Comparison of ENCODE assay signal across 9 cellular contexts in the genomic region with DNA sequence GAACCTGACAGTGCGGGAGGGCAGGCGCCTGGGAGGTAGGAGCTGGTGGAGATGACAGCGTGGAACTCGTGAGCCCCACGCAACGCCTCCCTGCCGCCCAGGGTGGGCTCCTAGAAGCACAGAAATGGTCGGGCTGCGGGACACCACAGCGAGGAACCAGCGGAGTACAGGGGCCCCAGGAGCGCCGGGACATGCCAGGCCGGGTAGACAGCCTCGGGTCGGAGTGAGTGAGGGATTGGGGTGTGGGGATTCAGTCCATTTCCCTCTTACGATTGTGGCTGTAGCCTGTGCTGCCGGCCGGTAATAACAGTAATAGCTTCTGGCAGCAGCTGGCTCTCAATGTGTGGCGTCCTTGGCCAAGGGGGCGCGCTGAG. TPM values are rescaled to one million over a fixed set of nuclear protein-coding genes. Genes with fewer than 3 reads are reported as not detected.
DNase-seq lines count a peak whose midpoint lies in the region; ATAC-seq and TF ChIP-seq lines count a peak whose summit lies in the region.
"Not testable (repeated sequence)": the region's sequence is repeated elsewhere in the genome, so short reads cannot be mapped to it uniquely, and the experiment has no call there.
"Had no signal": no experiment of that assay in that cellular context is flagged by ENCODE, and none has a peak within 500 bp of the region (broad histone marks: within the 10 kb centered on the region; RNA-seq: fewer than 3 reads in every experiment).

No MANE protein-coding gene starts in this region.

- H3K4me2 ChIP-seq in SK-N-SH: not testable (repeated sequence)

- TF ChIP-seq RAD21 in SK-N-SH (IDR thresholded peaks at IDR 0.05; ENCODE audit: low read length): not testable (repeated sequence)

- not testable (repeated sequence) for TF ChIP-seq CTCF in CD4-positive, alpha-beta T cell (IDR thresholded peaks at IDR 0.05); SK-N-SH (IDR thresholded peaks at IDR 0.05); colonic mucosa (IDR thresholded peaks at IDR 0.05); glutamatergic neuron (IDR thresholded peaks at IDR 0.05; ENCODE audit: partially characterized antibody, unreplicated experiment); gastrocnemius medialis (IDR thresholded peaks at IDR 0.05 in 4 of 5, conservative IDR thresholded peaks at IDR 0.05 in 1 of 5); transverse colon (IDR thresholded peaks at IDR 0.05)

- not testable (repeated sequence) for ATAC-seq in CD4-positive, alpha-beta T cell (ENCODE audit: poor library complexity); memory B cell (ENCODE audit: low read depth)
- ATAC-seq in gastrocnemius medialis: peak in 1 of 2 donors; percentile 0

- H3F3A ChIP-seq in SK-N-SH (replicated peaks; ENCODE audit: insufficient read depth): peaks cover 14% of the 10 kb centered on the region

- CTCF ChIA-PET in CD4-positive, alpha-beta T cell (lab: Charles Lee): interaction anchor here (1.0 kb wide), 1 partner anchor 236 kb away, joined by 3 read pairs; no protein-coding TSS in a partner anchor
- CTCF ChIA-PET in SK-N-SH (lab: Yijun Ruan, JAX): interaction anchor here (1.2 to 6.2 kb wide), 3 partner anchors 54 to 207 kb away, joined by 4 to 81 read pairs (median 8); a partner anchor contains a TSS
- CTCF ChIA-PET in activated naive CD4-positive, alpha-beta T cell treated with anti-CD3 and anti-CD28 coated beads, Interleukin-2, amount 10 ng/mL, durations not matched to agents 7 days and 5 days (lab: Charles Lee): interaction anchor here (3.0 kb wide), 1 partner anchor 12 kb away, joined by 10 read pairs; a partner anchor contains a TSS

- intact Hi-C loops in CD4-positive, alpha-beta T cell (cut with DNase I, micrococcal nuclease); colonic mucosa (cut with DNase I); transverse colon (cut with DNase I; ENCODE audit: low total_unique reads): not testable (repeated sequence)
- intact Hi-C loops in gastrocnemius medialis (cut with DNase I; ENCODE audit: low total_unique reads): loop anchor here (1.0 kb wide), 1 partner anchor 49 kb away; no protein-coding TSS in a partner anchor

- H3K27me3 Mint-ChIP-seq in CD4-positive, alpha-beta T cell: peaks cover 57% of the 10 kb centered on the region
- peaks cover 65% of the 10 kb centered on the region for H3K27me3 Mint-ChIP-seq in activated naive CD4-positive, alpha-beta T cell treated with anti-CD3 and anti-CD28 coated beads, Interleukin-2, amount 10 ng/mL, durations not matched to agents 7 days and 5 days
- H3K27me3 Mint-ChIP-seq in glutamatergic neuron (ENCODE audit: unreplicated experiment): not testable (repeated sequence)
- H3K27me3 Mint-ChIP-seq in memory B cell: peaks cover 27% of the 10 kb centered on the region

- not testable (repeated sequence) for H3K9ac ChIP-seq in SK-N-SH; colonic mucosa (ENCODE audit: low read depth in 2 of 2, low read length in 2 of 2)

- peak overlapping the region; percentile 89 for H3K4me3 Mint-ChIP-seq in CD4-positive, alpha-beta T cell
- peak overlapping the region; percentile 79 for H3K4me3 Mint-ChIP-seq in activated naive CD4-positive, alpha-beta T cell treated with anti-CD3 and anti-CD28 coated beads, Interleukin-2, amount 10 ng/mL, durations not matched to agents 7 days and 5 days
- H3K4me3 Mint-ChIP-seq in glutamatergic neuron (ENCODE audit: unreplicated experiment) (peak overlapping the region; percentile 76), memory B cell (peak overlapping the region; percentile 88)

- not testable (repeated sequence) for H3K27ac Mint-ChIP-seq in CD4-positive, alpha-beta T cell; activated naive CD4-positive, alpha-beta T cell treated with anti-CD3 and anti-CD28 coated beads, Interleukin-2, amount 10 ng/mL, durations not matched to agents 7 days and 5 days; glutamatergic neuron (ENCODE audit: unreplicated experiment); memory B cell

- DNase-seq in CD4-positive, alpha-beta T cell; SK-N-SH; activated naive CD4-positive, alpha-beta T cell treated with anti-CD3 and anti-CD28 coated beads, Interleukin-2, amount 10 ng/mL, durations not matched to agents 7 days and 5 days; colonic mucosa; glutamatergic neuron; memory B cell (ENCODE audit: low spot score in 2 of 2); gastrocnemius medialis; transverse colon: not testable (repeated sequence)

- TF ChIP-seq POLR2A in gastrocnemius medialis (IDR thresholded peaks at IDR 0.05); transverse colon (IDR thresholded peaks at IDR 0.05): not testable (repeated sequence)

- not testable (repeated sequence) for H4K20me1 ChIP-seq in SK-N-SH (ENCODE audit: insufficient read depth)

- H3K36me3 ChIP-seq in SK-N-SH (replicated peaks in 1 of 2; ENCODE audit: control insufficient read depth in 1 of 2, insufficient read depth in 2 of 2, low read length in 1 of 2); colonic mucosa; gastrocnemius medialis; transverse colon: not testable (repeated sequence)

- H3K79me2 ChIP-seq in SK-N-SH (ENCODE audit: insufficient read depth): not testable (repeated sequence)

- not testable (repeated sequence) for H3K9me3 Mint-ChIP-seq in CD4-positive, alpha-beta T cell; activated naive CD4-positive, alpha-beta T cell treated with anti-CD3 and anti-CD28 coated beads, Interleukin-2, amount 10 ng/mL, durations not matched to agents 7 days and 5 days; glutamatergic neuron (ENCODE audit: unreplicated experiment); memory B cell

- H3K36me3 Mint-ChIP-seq in CD4-positive, alpha-beta T cell (ENCODE audit: low read depth); activated naive CD4-positive, alpha-beta T cell treated with anti-CD3 and anti-CD28 coated beads, Interleukin-2, amount 10 ng/mL, durations not matched to agents 7 days and 5 days; glutamatergic neuron (ENCODE audit: unreplicated experiment); memory B cell: not testable (repeated sequence)

- in situ Hi-C loops in gastrocnemius medialis (cut with MboI; ENCODE audit: low sequenced_read_pairs in 4 of 4); transverse colon (cut with MboI; ENCODE audit: low pct_ligation_motif_present in 1 of 4, low pct_unique_long_range_greater_than_20kb in 1 of 4, low sequenced_read_pairs in 3 of 4): not testable (repeated sequence)

- H3K9me3 ChIP-seq in CD4-positive, alpha-beta T cell (ENCODE audit: control insufficient read depth, low read length); SK-N-SH; colonic mucosa; gastrocnemius medialis; transverse colon: not testable (repeated sequence)

- peaks cover 20% of the 10 kb centered on the region for H3K4me1 Mint-ChIP-seq in CD4-positive, alpha-beta T cell (ENCODE audit: low read depth)
- H3K4me1 Mint-ChIP-seq in activated naive CD4-positive, alpha-beta T cell treated with anti-CD3 and anti-CD28 coated beads, Interleukin-2, amount 10 ng/mL, durations not matched to agents 7 days and 5 days: peaks cover 20% of the 10 kb centered on the region
- H3K4me1 Mint-ChIP-seq in glutamatergic neuron (ENCODE audit: low read depth, unreplicated experiment): peaks cover 11% of the 10 kb centered on the region
- H3K4me1 Mint-ChIP-seq in memory B cell: not testable (repeated sequence)

- not testable (repeated sequence) for H3K9me2 ChIP-seq in SK-N-SH

- not testable (repeated sequence) for H3K4me1 ChIP-seq in SK-N-SH (ENCODE audit: control insufficient read depth in 1 of 2, insufficient read depth in 2 of 2, low read depth in 1 of 2, low read length in 1 of 2); colonic mucosa
- peaks cover 33 to 48% of the 10 kb centered on the region in 2 donors for H3K4me1 ChIP-seq in gastrocnemius medialis
- peaks cover 18 to 33% (median 23%) of the 10 kb centered on the region in 4 donors for H3K4me1 ChIP-seq in transverse colon

- not testable (repeated sequence) for H3K4me3 ChIP-seq in SK-N-SH (ENCODE audit: low read depth in 2 of 2, low read length in 1 of 2)
- H3K4me3 ChIP-seq in colonic mucosa (peak overlapping the region; percentile 39), gastrocnemius medialis (peak overlapping the region; percentile 74 to 90 (median 82)), transverse colon (peak overlapping the region in 3 of 4 donors; percentile 34 to 58 (median 45))

- POLR2A ChIA-PET in CD4-positive, alpha-beta T cell (lab: Charles Lee); SK-N-SH (lab: Yijun Ruan, JAX): not testable (repeated sequence)

- H3K27me3 ChIP-seq in CD4-positive, alpha-beta T cell (ENCODE audit: control insufficient read depth, insufficient read depth, low read length): peaks cover 25% of the 10 kb centered on the region
- not testable (repeated sequence) for H3K27me3 ChIP-seq in SK-N-SH (ENCODE audit: insufficient read depth); colonic mucosa; gastrocnemius medialis
- H3K27me3 ChIP-seq in transverse colon: peaks cover 13% of the 10 kb centered on the region

- not testable (repeated sequence) for TF ChIP-seq EP300 in SK-N-SH (IDR thresholded peaks at IDR 0.05; ENCODE audit: borderline replicate concordance in 1 of 2, low read depth in 1 of 2, low read length in 1 of 2); transverse colon (IDR thresholded peaks at IDR 0.05; ENCODE audit: low read depth)

- WGBS in SK-N-SH (ENCODE audit: low lambda C conversion rate): 81% methylated on average over 13 of the region's 22 CpGs
- 32% methylated on average over 17 of the region's 22 CpGs; no CpG with 5 or more reads in 1 of the 2 donors for WGBS in transverse colon (ENCODE audit: low coverage in 1 of 2), 2 donors

- not testable (repeated sequence) for H3K27ac ChIP-seq in CD4-positive, alpha-beta T cell (ENCODE audit: low read depth, low read length); SK-N-SH (ENCODE audit: low read depth in 2 of 2, low read length in 1 of 2); colonic mucosa; transverse colon
- peak overlapping the region; percentile 97 to 99 (median 97) for H3K27ac ChIP-seq in gastrocnemius medialis

- peak overlapping the region; percentile 84; the same call in 1 of the 2 replicates for H2AFZ ChIP-seq in SK-N-SH (ENCODE audit: low read depth)

RNA-seq across cellular contexts. Expression of a gene that starts 12.3 kb away (rescaled TPM):
- total RNA-seq in CD4-positive, alpha-beta T cell: 1 to 10 TPM; 1.1 to 1.3 TPM
- 1.4 and 1.8 TPM in 2 replicates for polyA plus RNA-seq in SK-N-SH (2012; rRNA removed)
- 0.32 and 0.37 TPM in 2 replicates for polyA plus RNA-seq in SK-N-SH (2012; cell fraction: cytosol; rRNA removed)
- 12.0 and 13.8 TPM in 2 replicates for polyA plus RNA-seq in SK-N-SH (2012; cell fraction: nucleus; rRNA removed)
- 100 to 1,000 TPM; 136 to 169 TPM for total RNA-seq in colonic mucosa
- 4.1 TPM for total RNA-seq in glutamatergic neuron (ENCODE audit: unreplicated experiment)
- 10 to 100 TPM; 10.3 to 30.3 (median 12.9) TPM for total RNA-seq in gastrocnemius medialis
- 100 to 1,000 TPM; 247 to 616 (median 291) TPM for total RNA-seq in transverse colon

RNA-seq across cellular contexts. Expression of a gene that starts 13.5 kb away (rescaled TPM):
- total RNA-seq in CD4-positive, alpha-beta T cell: 10 to 100 TPM; 59.3 to 62.6 TPM
- 33.1 and 37.8 TPM in 2 replicates for polyA plus RNA-seq in SK-N-SH (2012; rRNA removed)
- 17.4 and 23.3 TPM in 2 replicates for polyA plus RNA-seq in SK-N-SH (2012; cell fraction: cytosol; rRNA removed)
- 49.6 and 54.5 TPM in 2 replicates for polyA plus RNA-seq in SK-N-SH (2012; cell fraction: nucleus; rRNA removed)
- 100 to 1,000 TPM; 407 to 525 TPM for total RNA-seq in colonic mucosa
- 38.6 TPM for total RNA-seq in glutamatergic neuron (ENCODE audit: unreplicated experiment)
- total RNA-seq in gastrocnemius medialis: 10 to 100 TPM; 25.6 to 48.2 (median 37.7) TPM
- 1,000 to 10,000 TPM in 2 of 4 donors, 100 to 1,000 TPM in 2; 462 to 1,338 (median 921) TPM for total RNA-seq in transverse colon

RNA-seq across cellular contexts. Expression of a gene that starts 14.6 kb away (rescaled TPM):
- total RNA-seq in CD4-positive, alpha-beta T cell: 10 to 100 TPM; 58.6 to 70.4 TPM
- 577 and 665 TPM in 2 replicates for polyA plus RNA-seq in SK-N-SH (2012; rRNA removed)
- 393 and 468 TPM in 2 replicates for polyA plus RNA-seq in SK-N-SH (2012; cell fraction: cytosol; rRNA removed)
- 306 and 310 TPM in 2 replicates for polyA plus RNA-seq in SK-N-SH (2012; cell fraction: nucleus; rRNA removed)
- total RNA-seq in colonic mucosa: 100 to 1,000 TPM; 105 to 146 TPM
- total RNA-seq in glutamatergic neuron (ENCODE audit: unreplicated experiment): 89.4 TPM
- total RNA-seq in gastrocnemius medialis: 100 to 1,000 TPM; 189 to 338 (median 264) TPM
- 10 to 100 TPM; 15.3 to 93.8 (median 51.6) TPM for total RNA-seq in transverse colon

RNA-seq across cellular contexts. Expression of a gene that starts 23.5 kb away (rescaled TPM):
- under 1 TPM; 0.28 to 0.49 TPM for total RNA-seq in CD4-positive, alpha-beta T cell
- 9.3 and 11.7 TPM in 2 replicates for polyA plus RNA-seq in SK-N-SH (2012; rRNA removed)
- 3.5 and 5.2 TPM in 2 replicates for polyA plus RNA-seq in SK-N-SH (2012; cell fraction: cytosol; rRNA removed)
- polyA plus RNA-seq in SK-N-SH (2012; cell fraction: nucleus; rRNA removed): 16.5 and 22.1 TPM in 2 replicates
- total RNA-seq in colonic mucosa (1 to 10 TPM; 1.4 to 4.0 TPM), glutamatergic neuron (ENCODE audit: unreplicated experiment) (1.1 TPM), gastrocnemius medialis (1,000 to 10,000 TPM in 1 of 4 donors, 100 to 1,000 TPM in 3; 286 to 1,191 (median 655) TPM), transverse colon (10 to 100 TPM in 1 of 4 donors, 1 to 10 TPM in 2, not detected in 1; 3.5 to 15.3 (median 4.2) TPM)

RNA-seq across cellular contexts. Expression of a gene that starts 30.1 kb away (rescaled TPM):
- total RNA-seq in CD4-positive, alpha-beta T cell: not detected
- not detected in 2 replicates for polyA plus RNA-seq in SK-N-SH (2012; rRNA removed)
- polyA plus RNA-seq in SK-N-SH (2012; cell fraction: cytosol; rRNA removed): not detected in 2 replicates
- 0.02 TPM in 1 of 2 replicates, not detected in the other for polyA plus RNA-seq in SK-N-SH (2012; cell fraction: nucleus; rRNA removed)
- total RNA-seq in colonic mucosa: 1 to 10 TPM in 1 of 2 donors, under 1 TPM in 1; 0.72 to 1.8 TPM
- not detected for total RNA-seq in glutamatergic neuron (ENCODE audit: unreplicated experiment)
- under 1 TPM in 3 of 4 donors, not detected in 1; 0.10 to 0.87 (median 0.16) TPM for total RNA-seq in gastrocnemius medialis
- total RNA-seq in transverse colon: 1 to 10 TPM in 2 of 4 donors, under 1 TPM in 1, not detected in 1; 0.20 to 2.4 (median 1.8) TPM
- total RNA-seq: OCI-LY7 had no signal

Comparison
In these comparisons a context has a peak if more than half of its experiments do, and no peak if none do; other contexts are left out.
1. RNA of a gene that starts 12.3 kb away (total RNA-seq): 247 to 616 TPM in transverse colon and 136 to 169 TPM in colonic mucosa; 10.3 to 30.3 TPM in gastrocnemius medialis, 4.1 TPM in glutamatergic neuron (single experiment) and 1.1 to 1.3 TPM in CD4-positive, alpha-beta T cell; every median in the first group is over 4 times any median in the second.
2. RNA of a gene that starts 13.5 kb away (total RNA-seq): 462 to 1,338 TPM in transverse colon and 407 to 525 TPM in colonic mucosa; 59.3 to 62.6 TPM in CD4-positive, alpha-beta T cell, 25.6 to 48.2 TPM in gastrocnemius medialis and 38.6 TPM in glutamatergic neuron (single experiment); every median in the first group is over 4 times any median in the second.
3. Peak in every context shown above with its lines, with median percentiles within 50 percentile points of each other: H3K4me3 Mint-ChIP-seq.